Comparison of ENCODE assay signal across 26 cellular contexts in genomic region chr5:82011761-82012160, GRCh38. TPM values are rescaled to one million over a fixed set of nuclear protein-coding genes. Genes with fewer than 3 reads are reported as not detected.
A peak's percentile ranks its signal among the peaks of the same experiment; 100 is the strongest.
DNase-seq lines count a peak whose midpoint lies in the region; FAIRE-seq and TF ChIP-seq lines count a peak whose summit lies in the region.
"Had no signal": no experiment of that assay in that cellular context is flagged by ENCODE, and none has a peak within 500 bp of the region (broad histone marks: within the 10 kb centered on the region; RNA-seq: fewer than 3 reads in every experiment).

No MANE protein-coding gene starts in this region.

- peak; percentile 50 for DNase-seq in AG04449 (ENCODE audit: low read depth, low spot score)
- DNase-seq in GM04504 (ENCODE audit: low read depth), result peak; percentile 12
- DNase-seq in astrocyte (ENCODE audit: low read depth), result peak; percentile 55
- DNase-seq in foreskin fibroblast, result peak; percentile 13 to 58
- DNase-seq in stimulated activated CD4-positive, alpha-beta T cell treated with anti-CD3 and anti-CD28 coated beads, Interleukin-1b, Interleukin-23, amount 100 ng/mL, for 48 hours, result no peak
- no peak for DNase-seq in cerebellum (ENCODE audit: low spot score)
- no peak for DNase-seq in lower leg skin (ENCODE audit: low spot score in 2 of 2)
- DNase-seq in DMS153 (lab: John Stamatoyannopoulos, UW), result no peak
- DNase-seq: activated CD4-positive, alpha-beta T cell treated with anti-CD3 and anti-CD28 coated beads, Interleukin-2, amount 50 U/mL, for 48 hours; activated effector memory CD4-positive, alpha-beta T cell treated with anti-CD3 and anti-CD28 coated beads, Interleukin-2, amount 50 U/mL, for 16 hours; gastrocnemius medialis; hippocampal formation; NCI-H187; NCI-H69; stimulated activated CD4-positive, alpha-beta T cell treated with anti-CD3 and anti-CD28 coated beads, Interleukin-4, amount 100 ng/mL, for 24 hours; stimulated activated naive CD4-positive, alpha-beta T cell treated with Interleukin-2 at 50 U/mL for 16 hours; tibial artery had no signal

- no peak overlapping the region for H3K9ac ChIP-seq in astrocyte (ENCODE audit: low read length)

- H4K20me1 ChIP-seq in astrocyte (ENCODE audit: insufficient read depth, low read length), result no peaks in the 10 kb centered on the region

- H3K4me2 ChIP-seq in astrocyte (ENCODE audit: low read length), result no peak overlapping the region

- H3K4me3 Mint-ChIP-seq in astrocyte (ENCODE audit: unreplicated experiment), result no peak overlapping the region
- H3K4me3 Mint-ChIP-seq: dendritic cell treated with granulocyte-macrophage colony-stimulating factor and Interleukin-4, amounts not matched to agents 40 ng/mL and 50 ng/mL, for 4 days; WTC11 had no signal

- no peaks in the 10 kb centered on the region for H3K27me3 Mint-ChIP-seq in astrocyte (ENCODE audit: low read depth, unreplicated experiment)
- H3K27me3 Mint-ChIP-seq: dendritic cell treated with granulocyte-macrophage colony-stimulating factor and Interleukin-4, amounts not matched to agents 40 ng/mL and 50 ng/mL, for 4 days had no signal

- CTCF ChIA-PET in AG04449 (lab: Yijun Ruan, JAX), result interaction anchor here (0.7 kb wide), 1 partner anchor 505 kb away, joined by 3 read pairs; no protein-coding TSS in a partner anchor

- H3K4me1 Mint-ChIP-seq in astrocyte (ENCODE audit: low read depth, unreplicated experiment), result no peaks in the 10 kb centered on the region

- no peak overlapping the region for H3K27ac Mint-ChIP-seq in astrocyte (ENCODE audit: unreplicated experiment)
- H3K27ac Mint-ChIP-seq: dendritic cell treated with granulocyte-macrophage colony-stimulating factor and Interleukin-4, amounts not matched to agents 40 ng/mL and 50 ng/mL, for 4 days had no signal

- H2AFZ ChIP-seq in astrocyte (ENCODE audit: low read depth, low read length), result no peak overlapping the region

- H3K4me3 ChIP-seq in AG04449 (ENCODE audit: low read depth, low read length), result no peak overlapping the region
- no peak overlapping the region for H3K4me3 ChIP-seq in astrocyte (ENCODE audit: insufficient read depth, low read depth, low read length)
- no peak overlapping the region for H3K4me3 ChIP-seq in foreskin fibroblast (ENCODE audit: low read depth in 1 of 2, low read length in 2 of 2)
- no peak overlapping the region for H3K4me3 ChIP-seq in lower leg skin (ENCODE audit: low read depth, poor library complexity, severe bottlenecking)
- H3K4me3 ChIP-seq: gastrocnemius medialis, K562, lung, SK-N-MC, tibial artery had no signal

- peaks cover 6% of the 10 kb centered on the region for H3K9me3 Mint-ChIP-seq in astrocyte (ENCODE audit: unreplicated experiment)

- FAIRE-seq in astrocyte (lab: Jason Lieb, UNC), result no peak
- FAIRE-seq: bronchial epithelial cell, islet of Langerhans, K562 had no signal

- H3K79me2 ChIP-seq in astrocyte (ENCODE audit: insufficient read depth, low read length), result no peaks in the 10 kb centered on the region

- H3K27me3 ChIP-seq in astrocyte (ENCODE audit: insufficient read depth, low read length), result no peaks in the 10 kb centered on the region
- H3K27me3 ChIP-seq: gastrocnemius medialis, neutrophil, tibial artery had no signal

- TF ChIP-seq CTCF in AG04449 (IDR thresholded peaks at IDR 0.05; ENCODE audit: insufficient read depth, low read length, missing control alignments), result no peak
- TF ChIP-seq CTCF in astrocyte (IDR thresholded peaks at IDR 0.05; ENCODE audit: insufficient read depth, low read depth, low read length), result no peak
- no peak for TF ChIP-seq CTCF in foreskin fibroblast (IDR thresholded peaks at IDR 0.05; ENCODE audit: low read depth, low read length)
- no peak for TF ChIP-seq CTCF in lower leg skin (IDR thresholded peaks at IDR 0.05)

- H3K27ac ChIP-seq in astrocyte (ENCODE audit: low read depth, low read length), result no peak overlapping the region
- H3K27ac ChIP-seq: gastrocnemius medialis, neutrophil, RWPE1, SK-N-MC had no signal

- no peak for TF ChIP-seq POLR2A in lower leg skin (IDR thresholded peaks at IDR 0.05)

- H3K36me3 Mint-ChIP-seq in astrocyte (ENCODE audit: low read depth, unreplicated experiment), result peaks cover 8% of the 10 kb centered on the region

- no peaks in the 10 kb centered on the region for H3K4me1 ChIP-seq in astrocyte (ENCODE audit: insufficient read depth, low read length)
- H3K4me1 ChIP-seq: gastrocnemius medialis had no signal

- WGBS in lower leg skin, 2 donors, result 94 to 100% methylated on average over 1 of the region's 1 CpG

- no peaks in the 10 kb centered on the region for H3K36me3 ChIP-seq in astrocyte (ENCODE audit: insufficient read depth, low read length)
- H3K36me3 ChIP-seq: gastrocnemius medialis, neutrophil, tibial artery had no signal

- intact Hi-C loops in lower leg skin (cut with DNase I; ENCODE audit: low total_unique reads), result no loop called here

- no peaks in the 10 kb centered on the region for H3K9me3 ChIP-seq in astrocyte (ENCODE audit: insufficient read depth, low read depth, low read length)
- H3K9me3 ChIP-seq: gastrocnemius medialis, neutrophil had no signal

- POLR2A ChIA-PET in AG04449 (lab: Yijun Ruan, JAX), result no interaction called here

RNA-seq across cellular contexts. Expression of gene ATG10, which starts 39.9 kb away (rescaled TPM):
- 4.3 and 4.6 TPM in 2 replicates for total RNA-seq in astrocyte
- total RNA-seq in cerebellum, result 11.3 TPM
- 10 to 100 TPM in 1 of 4 donors, 1 to 10 TPM in 3; 4.8 to 13.7 (median 8.4) TPM for total RNA-seq in lower leg skin

Comparison
In these comparisons a context has a peak if more than half of its experiments do, and no peak if none do; other contexts are left out.
1. DNase-seq: peak in AG04449 (single experiment), GM04504 (single experiment), astrocyte (single experiment) and foreskin fibroblast (2 of 2); none in stimulated activated CD4-positive, alpha-beta T cell treated with anti-CD3 and anti-CD28 coated beads, Interleukin-1b, Interleukin-23, amount 100 ng/mL, for 48 hours (single experiment), cerebellum (single experiment), lower leg skin (0 of 2) and DMS153 (single experiment).